9 cellular contexts compared by ENCODE assay signal in genomic region chr4:75995727-75996126, GRCh38. TPM values are rescaled to one million over a fixed set of nuclear protein-coding genes. Genes with fewer than 3 reads are reported as not detected.
DNase-seq lines count a peak whose midpoint lies in the region; ATAC-seq and TF ChIP-seq lines count a peak whose summit lies in the region.
"Had no signal": no experiment of that assay in that cellular context is flagged by ENCODE, and none has a peak within 500 bp of the region (broad histone marks: within the 10 kb centered on the region; RNA-seq: fewer than 3 reads in every experiment).

No MANE protein-coding gene starts in this region.

- H3K27me3 ChIP-seq in Peyer's patch (no peaks in the 10 kb centered on the region), neural cell (ENCODE audit: insufficient read depth, low read depth, low read length) (no peaks in the 10 kb centered on the region)
- H3K27me3 ChIP-seq: BLaER1 treated with 17β-estradiol and CSF1 and Interleukin-3, amounts not matched to agents 10 nM and 100 nM had no signal

- peak; percentile 64 for TF ChIP-seq RAD21 in neural cell (conservative IDR thresholded peaks at IDR 0.05)

- H3F3A ChIP-seq in neural cell (ENCODE audit: insufficient read depth, low read length, poor library complexity, severe bottlenecking) = no peaks in the 10 kb centered on the region

- no peaks in the 10 kb centered on the region for H3K9me2 ChIP-seq in neural cell (ENCODE audit: insufficient read depth, low read length)

- no peak for ATAC-seq in GM19328 (IDR thresholded peaks at IDR 0.05; ENCODE audit: unreplicated experiment)

- H2AFZ ChIP-seq in neural cell (ENCODE audit: low read depth, low read length) = no peak overlapping the region

- no peak for TF ChIP-seq EP300 in neural cell (conservative IDR thresholded peaks at IDR 0.05; ENCODE audit: poor library complexity, severe bottlenecking)

- no peaks in the 10 kb centered on the region for H3K9me3 ChIP-seq in Peyer's patch
- no peaks in the 10 kb centered on the region for H3K9me3 ChIP-seq in neural cell (ENCODE audit: low read length)
- H3K9me3 ChIP-seq: BLaER1 treated with 17β-estradiol and CSF1 and Interleukin-3, amounts not matched to agents 10 nM and 100 nM had no signal

- no peak overlapping the region for H3K4me2 ChIP-seq in neural cell (ENCODE audit: low read length)
- H3K4me2 ChIP-seq: BLaER1 treated with 17β-estradiol and CSF1 and Interleukin-3, amounts not matched to agents 10 nM and 100 nM had no signal

- H3K36me3 ChIP-seq in Peyer's patch = no peaks in the 10 kb centered on the region
- H3K36me3 ChIP-seq in neural cell (ENCODE audit: insufficient read depth, low read length) = no peaks in the 10 kb centered on the region
- H3K36me3 ChIP-seq: BLaER1 treated with 17β-estradiol and CSF1 and Interleukin-3, amounts not matched to agents 10 nM and 100 nM had no signal

- peaks cover 0 to 11% (median 0%) of the 10 kb centered on the region in 4 donors for H3K4me1 ChIP-seq in Peyer's patch

- H3K27ac ChIP-seq in Peyer's patch = no peak overlapping the region
- H3K27ac ChIP-seq in neural cell (ENCODE audit: low read length) = no peak overlapping the region

- H4K20me1 ChIP-seq in neural cell (ENCODE audit: insufficient read depth) = no peaks in the 10 kb centered on the region
- H4K20me1 ChIP-seq: BLaER1 treated with 17β-estradiol and CSF1 and Interleukin-3, amounts not matched to agents 10 nM and 100 nM had no signal

- DNase-seq in NCI-H2107 treated with DMSO at 0.1 percent for 48 hours (lab: John Stamatoyannopoulos, UW; ENCODE audit: unreplicated experiment) (peak; percentile 60), NCI-H2107 (lab: John Stamatoyannopoulos, UW) (no peak), Peyer's patch (no peak), epidermal melanocyte (ENCODE audit: insufficient read length, low spot score) (peak; percentile 53)
- DNase-seq in activated effector memory CD4-positive, alpha-beta T cell treated with Interleukin-2 at 50 U/mL for 16 hours = no peak

- H3K9ac ChIP-seq in neural cell (ENCODE audit: low read length) = no peak overlapping the region

- TF ChIP-seq CTCF in LNCAP (IDR thresholded peaks at IDR 0.05) (peak; percentile 59), Peyer's patch (IDR thresholded peaks at IDR 0.05) (peak; percentile 54 to 83 (median 74)), neural cell (IDR thresholded peaks at IDR 0.05; ENCODE audit: poor library complexity, severe bottlenecking) (peak; percentile 67)

- no peak overlapping the region for H3K4me3 ChIP-seq in Peyer's patch
- no peak overlapping the region for H3K4me3 ChIP-seq in neural cell (ENCODE audit: low read length)
- H3K4me3 ChIP-seq: BLaER1 treated with 17β-estradiol and CSF1 and Interleukin-3, amounts not matched to agents 10 nM and 100 nM had no signal

- H3K79me2 ChIP-seq in neural cell (replicated peaks; ENCODE audit: insufficient read depth, low read length) = peaks cover under 1% of the 10 kb centered on the region

- TF ChIP-seq POLR2A in Peyer's patch (IDR thresholded peaks at IDR 0.05) = no peak

TF ChIP-seq in neural cell, 6 proteins besides CTCF, POLR2A, EP300 and RAD21:
- TF ChIP-seq EZH2 (IDR thresholded peaks at IDR 0.05; ENCODE audit: borderline replicate concordance, insufficient read depth, low read length, poor library complexity, severe bottlenecking) = no peak
- TF ChIP-seq SMC3 (conservative IDR thresholded peaks at IDR 0.05; ENCODE audit: poor library complexity) = peak; percentile 60

RNA-seq across cellular contexts. Expression of gene SDAD1, which starts 5.0 kb away (rescaled TPM):
- total RNA-seq in Peyer's patch = 10 to 100 TPM; 21.2 to 63.5 (median 24.2) TPM
- polyA plus RNA-seq in neural cell = 19.1 and 22.6 TPM in 2 replicates
- 43.3 and 49.5 TPM in 2 replicates for polyA minus RNA-seq in neural cell

RNA-seq across cellular contexts. Expression of gene CXCL9, which starts 11.6 kb away (rescaled TPM):
- total RNA-seq in Peyer's patch = 1 to 10 TPM in 1 of 4 donors, under 1 TPM in 2, not detected in 1; 0.35 to 5.0 (median 0.94) TPM
- polyA plus RNA-seq in neural cell = not detected in 2 replicates
- not detected in 2 replicates for polyA minus RNA-seq in neural cell

RNA-seq across cellular contexts. Expression of gene CXCL10, which starts 27.6 kb away (rescaled TPM):
- total RNA-seq in Peyer's patch = 1 to 10 TPM in 1 of 4 donors, not detected in 3; 1.8 TPM
- polyA plus RNA-seq in neural cell = not detected in 2 replicates
- not detected in 2 replicates for polyA minus RNA-seq in neural cell

RNA-seq across cellular contexts. Expression of gene CXCL11, which starts 40.1 kb away (rescaled TPM):
- not detected for total RNA-seq in Peyer's patch
- polyA plus RNA-seq in neural cell = 0.18 and 0.33 TPM in 2 replicates
- polyA minus RNA-seq in neural cell = not detected in 2 replicates

RNA-seq across cellular contexts. Expression of gene NAAA, which starts 54.9 kb away (rescaled TPM):
- 100 to 1,000 TPM in 3 of 4 donors, 10 to 100 TPM in 1; 81.7 to 434 (median 177) TPM for total RNA-seq in Peyer's patch
- 7.3 and 11.9 TPM in 2 replicates for polyA plus RNA-seq in neural cell
- 2.4 and 8.2 TPM in 2 replicates for polyA minus RNA-seq in neural cell

Comparison
In these comparisons a context has a peak if more than half of its experiments do, and no peak if none do; other contexts are left out.
1. DNase-seq: peak in NCI-H2107 treated with DMSO at 0.1 percent for 48 hours (single experiment) and epidermal melanocyte (single experiment); none in NCI-H2107 (single experiment), Peyer's patch (0 of 3) and activated effector memory CD4-positive, alpha-beta T cell treated with Interleukin-2 at 50 U/mL for 16 hours (single experiment).
2. Peak in every context shown above with its lines, with median percentiles within 50 percentile points of each other: CTCF ChIP-seq.